27 cellular contexts compared by ENCODE assay signal in the genomic region with DNA sequence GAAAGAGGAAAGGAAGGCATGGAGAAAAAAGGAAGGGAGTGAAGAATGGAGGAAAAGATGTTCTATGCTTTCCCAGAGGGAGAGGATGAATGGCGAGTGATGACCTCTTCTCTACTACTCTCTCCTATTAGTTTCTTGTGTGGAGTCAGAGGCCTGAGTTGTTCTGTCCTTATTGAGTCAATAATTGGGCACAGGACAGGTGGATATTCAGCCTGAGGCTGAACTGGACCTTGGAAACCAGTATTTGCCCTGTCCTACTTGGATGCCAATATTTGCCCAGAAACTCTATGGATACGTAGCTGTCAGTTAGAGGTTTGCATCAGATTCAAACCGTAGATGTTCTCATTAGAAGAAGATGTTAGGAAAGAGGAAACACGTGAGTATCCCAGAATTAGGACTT.
"Had no signal": no experiment of that assay in that cellular context is flagged by ENCODE, and none has a peak within 500 bp of the region (broad histone marks: within the 10 kb centered on the region; RNA-seq: fewer than 3 reads in every experiment).

No MANE protein-coding gene starts in this region.

- H3K27ac Mint-ChIP-seq: activated CD8-positive, alpha-beta T cell treated with anti-CD3 and anti-CD28 coated beads for 36 hours; activated naive CD8-positive, alpha-beta T cell treated with anti-CD3 and anti-CD28 coated beads, Interleukin-2, amount 50 U/mL, for 24 hours; activated T-helper 17 cell treated with anti-CD3 and anti-CD28 coated beads, Interleukin-2, amount 50 U/mL, for 72 hours; dendritic cell treated with granulocyte-macrophage colony-stimulating factor and Interleukin-4, amounts not matched to agents 40 ng/mL and 50 ng/mL, for 4 days; naive thymus-derived CD4-positive, alpha-beta T cell; WTC11 had no signal

- ATAC-seq: activated CD8-positive, alpha-beta T cell treated with anti-CD3 and anti-CD28 coated beads for 36 hours; activated naive CD8-positive, alpha-beta T cell treated with anti-CD3 and anti-CD28 coated beads, Interleukin-2, amount 50 U/mL, for 24 hours; activated T-cell treated with anti-CD3 and anti-CD28 coated beads, Interleukin-2, amount 50 U/mL, for 4 hours; activated T-helper 17 cell treated with anti-CD3 and anti-CD28 coated beads, Interleukin-2, amount 50 U/mL, for 72 hours; heart right ventricle; naive thymus-derived CD4-positive, alpha-beta T cell; psoas muscle; WTC11 had no signal

- H3K4me1 ChIP-seq: pancreas, psoas muscle, sigmoid colon, suprapubic skin, tibial artery had no signal

- H3K4me1 Mint-ChIP-seq: activated T-helper 17 cell treated with anti-CD3 and anti-CD28 coated beads, Interleukin-2, amount 50 U/mL, for 72 hours; naive thymus-derived CD4-positive, alpha-beta T cell had no signal

- H3K36me3 ChIP-seq: esophagus squamous epithelium, heart right ventricle, pancreas, sigmoid colon, suprapubic skin, tibial artery had no signal

- H3K27ac ChIP-seq: epithelial cell of prostate, esophagus squamous epithelium, heart right ventricle, pancreas, psoas muscle, sigmoid colon, suprapubic skin, tibial artery had no signal

- H3K4me3 ChIP-seq: esophagus squamous epithelium, heart right ventricle, pancreas, psoas muscle, sigmoid colon, suprapubic skin, tibial artery had no signal

- H3K9me3 ChIP-seq: esophagus squamous epithelium, pancreas, psoas muscle, sigmoid colon, suprapubic skin, tibial artery had no signal

- H3K4me3 Mint-ChIP-seq: activated CD8-positive, alpha-beta T cell treated with anti-CD3 and anti-CD28 coated beads for 36 hours; activated naive CD8-positive, alpha-beta T cell treated with anti-CD3 and anti-CD28 coated beads, Interleukin-2, amount 50 U/mL, for 24 hours; activated T-cell treated with anti-CD3 and anti-CD28 coated beads, Interleukin-2, amount 50 U/mL, for 4 hours; activated T-helper 17 cell treated with anti-CD3 and anti-CD28 coated beads, Interleukin-2, amount 50 U/mL, for 72 hours; dendritic cell treated with granulocyte-macrophage colony-stimulating factor and Interleukin-4, amounts not matched to agents 40 ng/mL and 50 ng/mL, for 4 days; naive thymus-derived CD4-positive, alpha-beta T cell; WTC11 had no signal

- FAIRE-seq: pancreas, small intestine had no signal

- H3K9me3 Mint-ChIP-seq: activated T-helper 17 cell treated with anti-CD3 and anti-CD28 coated beads, Interleukin-2, amount 50 U/mL, for 72 hours had no signal

- H3K27me3 ChIP-seq: esophagus squamous epithelium, heart right ventricle, pancreas, sigmoid colon, suprapubic skin, tibial artery had no signal

- DNase-seq: activated CD4-positive, alpha-beta T cell treated with anti-CD3 and anti-CD28 coated beads, Interleukin-2, amount 50 U/mL, for 1 hour; activated CD8-positive, alpha-beta T cell treated with anti-CD3 and anti-CD28 coated beads for 36 hours; activated gamma-delta T cell treated with Interleukin-2 at 50 U/mL for 16 hours; activated naive CD4-positive, alpha-beta T cell treated with anti-CD3 and anti-CD28 coated beads, Interleukin-2, amount 50 U/mL, for 16 hours; activated naive CD8-positive, alpha-beta T cell treated with anti-CD3 and anti-CD28 coated beads, Interleukin-2, amount 50 U/mL, for 24 hours; activated T-cell treated with anti-CD3 and anti-CD28 coated beads, Interleukin-2, amount 50 U/mL, for 4 hours; amygdala; central memory CD4-positive, alpha-beta T cell; effector CD4-positive, alpha-beta T cell; esophagus squamous epithelium; foreskin melanocyte; heart right ventricle; midbrain; naive thymus-derived CD4-positive, alpha-beta T cell; nucleus accumbens; pancreas; psoas muscle; sigmoid colon; stimulated activated CD4-positive, alpha-beta T cell treated with anti-CD3 and anti-CD28 coated beads, Interleukin-2, amount 100 ng/mL, for 24 hours; stimulated activated naive CD4-positive, alpha-beta T cell; tibial artery had no signal
